ENCODE assay signal across 13 cellular contexts in the genomic region with DNA sequence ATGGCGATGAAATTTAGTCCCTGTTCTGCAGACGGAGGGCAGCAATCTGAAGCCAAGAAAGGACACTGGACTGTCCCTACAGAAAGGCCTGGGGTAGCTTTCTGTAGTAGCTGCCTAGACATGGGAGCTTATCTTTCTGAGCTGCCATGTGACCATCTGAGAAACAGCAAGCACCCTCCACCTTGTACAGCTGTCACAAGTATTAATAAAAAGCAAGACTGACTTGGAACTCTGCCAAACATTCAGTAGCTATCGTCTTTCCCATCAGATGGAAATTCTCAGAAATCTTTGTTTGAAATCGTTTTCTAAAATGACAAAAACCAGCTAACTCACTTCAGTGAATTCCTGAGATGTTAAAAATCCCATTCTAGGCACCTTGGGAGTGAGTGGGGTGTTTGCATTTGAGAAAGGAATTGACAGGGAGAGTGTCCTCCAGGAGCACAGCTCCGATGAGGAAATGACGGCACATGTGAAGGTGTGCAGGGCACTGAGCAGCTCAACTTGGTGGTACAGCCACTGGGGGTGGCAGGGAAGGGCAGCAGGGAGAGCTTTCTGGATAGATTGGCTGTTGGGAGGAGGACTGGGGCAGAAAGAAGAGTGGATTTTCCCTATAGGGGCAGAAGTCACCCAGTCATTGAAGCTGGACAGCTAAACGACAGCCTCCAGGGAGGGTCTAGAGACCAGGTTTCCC. TPM values are rescaled to one million over a fixed set of nuclear protein-coding genes. Genes with fewer than 3 reads are reported as not detected.
DNase-seq lines count a peak whose midpoint lies in the region; ATAC-seq and TF ChIP-seq lines count a peak whose summit lies in the region.
"Had no signal": no experiment of that assay in that cellular context is flagged by ENCODE, and none has a peak within 500 bp of the region (broad histone marks: within the 10 kb centered on the region; RNA-seq: fewer than 3 reads in every experiment).

No MANE protein-coding gene starts in this region.

- H3K36me3 Mint-ChIP-seq in activated CD8-positive, alpha-beta T cell treated with anti-CD3 and anti-CD28 coated beads for 36 hours (ENCODE audit: low read depth): peaks cover 4% of the 10 kb centered on the region
- peaks cover 6% of the 10 kb centered on the region for H3K36me3 Mint-ChIP-seq in activated CD8-positive, alpha-beta memory T cell treated with anti-CD3 and anti-CD28 coated beads, Interleukin-2, amount 10 ng/mL, durations not matched to agents 7 days and 5 days

- POLR2A ChIA-PET in HEK293 (lab: Yijun Ruan, JAX): no interaction called here
- POLR2A ChIA-PET in activated CD8-positive, alpha-beta T cell treated with anti-CD3 and anti-CD28 coated beads for 36 hours (lab: Charles Lee): interaction anchor here (1.1 to 1.6 kb wide), 4 partner anchors 24 to 83 kb away, joined by 3 to 4 read pairs (median 3); a partner anchor contains a TSS

- H3K27me3 ChIP-seq in left ventricle myocardium inferior (ENCODE audit: low read depth) (no peaks in the 10 kb centered on the region), gastrocnemius medialis (no peaks in the 10 kb centered on the region)

- H3K4me3 ChIP-seq in HEK293 (ENCODE audit: low read depth, low read length): no peak overlapping the region
- peak overlapping the region; percentile 22 for H3K4me3 ChIP-seq in left ventricle myocardium inferior
- no peak overlapping the region for H3K4me3 ChIP-seq in gastrocnemius medialis

- peaks cover 35% of the 10 kb centered on the region for H3K4me1 Mint-ChIP-seq in activated CD8-positive, alpha-beta T cell treated with anti-CD3 and anti-CD28 coated beads for 36 hours (ENCODE audit: low read depth)
- peaks cover 32% of the 10 kb centered on the region for H3K4me1 Mint-ChIP-seq in activated CD8-positive, alpha-beta memory T cell treated with anti-CD3 and anti-CD28 coated beads, Interleukin-2, amount 10 ng/mL, durations not matched to agents 7 days and 5 days

- DNase-seq in SW480 (ENCODE audit: low spot score): peak; percentile 38
- DNase-seq in left ventricle myocardium inferior: no peak
- DNase-seq in gastrocnemius medialis: no peak
- no peak for DNase-seq in activated CD8-positive, alpha-beta T cell treated with anti-CD3 and anti-CD28 coated beads for 36 hours
- no peak for DNase-seq in activated CD8-positive, alpha-beta memory T cell treated with anti-CD3 and anti-CD28 coated beads, Interleukin-2, amount 10 ng/mL, durations not matched to agents 7 days and 5 days
- no peak for DNase-seq in NCI-H187 (lab: John Stamatoyannopoulos, UW)
- DNase-seq: activated naive CD4-positive, alpha-beta T cell treated with Interleukin-2 at 50 U/mL for 16 hours; WERI-Rb-1 had no signal

- H3K27ac Mint-ChIP-seq in activated CD8-positive, alpha-beta T cell treated with anti-CD3 and anti-CD28 coated beads for 36 hours: no peak overlapping the region
- H3K27ac Mint-ChIP-seq in activated CD8-positive, alpha-beta memory T cell treated with anti-CD3 and anti-CD28 coated beads, Interleukin-2, amount 10 ng/mL, durations not matched to agents 7 days and 5 days: no peak overlapping the region

- intact Hi-C loops in left ventricle myocardium inferior (cut with micrococcal nuclease): no loop called here
- intact Hi-C loops in gastrocnemius medialis (cut with DNase I; ENCODE audit: low total_unique reads): no loop called here
- intact Hi-C loops in activated CD8-positive, alpha-beta T cell treated with anti-CD3 and anti-CD28 coated beads for 36 hours (cut with micrococcal nuclease): no loop called here

- CTCF ChIA-PET in HEK293 (lab: Yijun Ruan, JAX): interaction anchor here (0.7 to 0.9 kb wide), 2 partner anchors 24 to 32 kb away, joined by 3 read pairs; no protein-coding TSS in a partner anchor
- CTCF ChIA-PET in activated CD8-positive, alpha-beta T cell treated with anti-CD3 and anti-CD28 coated beads for 36 hours (lab: Charles Lee): interaction anchor here (0.9 to 1.7 kb wide), 5 partner anchors 12 to 39 kb away, joined by 3 to 4 read pairs (median 3); no protein-coding TSS in a partner anchor
- CTCF ChIA-PET in activated CD8-positive, alpha-beta memory T cell treated with anti-CD3 and anti-CD28 coated beads, Interleukin-2, amount 10 ng/mL, durations not matched to agents 7 days and 5 days (lab: Charles Lee): interaction anchor here (0.9 to 1.4 kb wide), 3 partner anchors 32 to 37 kb away, joined by 3 to 7 read pairs (median 4); no protein-coding TSS in a partner anchor

- H3K9me3 ChIP-seq in HEK293 (ENCODE audit: control insufficient read depth, insufficient read depth, low read depth, low read length) (no peaks in the 10 kb centered on the region), left ventricle myocardium inferior (replicated peaks) (no peaks in the 10 kb centered on the region), gastrocnemius medialis (no peaks in the 10 kb centered on the region)

- ATAC-seq in gastrocnemius medialis (peak; percentile 45 to 72), GM21825 (IDR thresholded peaks at IDR 0.05; ENCODE audit: unreplicated experiment) (no peak)
- no peak for ATAC-seq in activated CD8-positive, alpha-beta T cell treated with anti-CD3 and anti-CD28 coated beads for 36 hours
- no peak for ATAC-seq in activated CD8-positive, alpha-beta memory T cell treated with anti-CD3 and anti-CD28 coated beads, Interleukin-2, amount 10 ng/mL, durations not matched to agents 7 days and 5 days
- ATAC-seq: HCT116 had no signal

- H3K27ac ChIP-seq in HEK293 (ENCODE audit: extremely low read depth, low read depth, low read length) (no peak overlapping the region), left ventricle myocardium inferior (replicated peaks) (peak overlapping the region; percentile 98), gastrocnemius medialis (peak overlapping the region; percentile 24 to 64 (median 54))
- H3K27ac ChIP-seq: WERI-Rb-1 had no signal

- H3K36me3 ChIP-seq in HEK293 (ENCODE audit: control insufficient read depth in 2 of 2, insufficient read depth in 1 of 2, low read length in 2 of 2) (peaks cover 0 to 3% of the 10 kb centered on the region in 2 experiments; a peak in 1 of 3 replicates), left ventricle myocardium inferior (peaks cover 23% of the 10 kb centered on the region), gastrocnemius medialis (no peaks in the 10 kb centered on the region)
- H3K36me3 ChIP-seq: WERI-Rb-1 had no signal

- in situ Hi-C loops in gastrocnemius medialis (cut with MboI; ENCODE audit: low sequenced_read_pairs in 4 of 4): no loop called here

- no peak for TF ChIP-seq POLR2A in gastrocnemius medialis (IDR thresholded peaks at IDR 0.05)

- H3K4me1 ChIP-seq in HEK293 (ENCODE audit: control insufficient read depth, insufficient read depth, low read length): peaks cover 7% of the 10 kb centered on the region
- H3K4me1 ChIP-seq in left ventricle myocardium inferior: peaks cover 87% of the 10 kb centered on the region
- H3K4me1 ChIP-seq in gastrocnemius medialis: peaks cover 51 to 73% of the 10 kb centered on the region in 2 donors

- no peak overlapping the region for H3K4me3 Mint-ChIP-seq in activated CD8-positive, alpha-beta T cell treated with anti-CD3 and anti-CD28 coated beads for 36 hours
- no peak overlapping the region for H3K4me3 Mint-ChIP-seq in activated CD8-positive, alpha-beta memory T cell treated with anti-CD3 and anti-CD28 coated beads, Interleukin-2, amount 10 ng/mL, durations not matched to agents 7 days and 5 days

- no peaks in the 10 kb centered on the region for H3K27me3 Mint-ChIP-seq in activated CD8-positive, alpha-beta T cell treated with anti-CD3 and anti-CD28 coated beads for 36 hours
- no peaks in the 10 kb centered on the region for H3K27me3 Mint-ChIP-seq in activated CD8-positive, alpha-beta memory T cell treated with anti-CD3 and anti-CD28 coated beads, Interleukin-2, amount 10 ng/mL, durations not matched to agents 7 days and 5 days

- TF ChIP-seq CTCF in HEK293 (tag by site-specific recombination; IDR thresholded peaks at IDR 0.05) (no peak), left ventricle myocardium inferior (IDR thresholded peaks at IDR 0.05; ENCODE audit: borderline replicate concordance) (no peak), gastrocnemius medialis (IDR thresholded peaks at IDR 0.05 in 4 of 5, conservative IDR thresholded peaks at IDR 0.05 in 1 of 5) (no peak)
- no peak for TF ChIP-seq CTCF in activated CD8-positive, alpha-beta T cell treated with anti-CD3 and anti-CD28 coated beads for 36 hours (IDR thresholded peaks at IDR 0.05)

- H3K9me3 Mint-ChIP-seq in activated CD8-positive, alpha-beta T cell treated with anti-CD3 and anti-CD28 coated beads for 36 hours: no peaks in the 10 kb centered on the region
- no peaks in the 10 kb centered on the region for H3K9me3 Mint-ChIP-seq in activated CD8-positive, alpha-beta memory T cell treated with anti-CD3 and anti-CD28 coated beads, Interleukin-2, amount 10 ng/mL, durations not matched to agents 7 days and 5 days (ENCODE audit: low read depth)

TF ChIP-seq in HEK293, 187 proteins besides CTCF, POLR2A, EP300 and RAD21 (continues in another document):
- TF ChIP-seq OVOL3 (tag by site-specific recombination; IDR thresholded peaks at IDR 0.05) (no peak), ZNF239 (tag by site-specific recombination; IDR thresholded peaks at IDR 0.05) (peak; percentile 92), ZNF341 (tag by site-specific recombination; IDR thresholded peaks at IDR 0.05; ENCODE audit: low read depth) (peak; percentile 27; the same call in 1 of the 2 replicates)

RNA-seq across cellular contexts. Expression of a gene that starts 24.5 kb away (rescaled TPM):
- 159 TPM for total RNA-seq in left ventricle myocardium inferior
- total RNA-seq in gastrocnemius medialis: 10 to 100 TPM; 11.4 to 84.6 (median 11.8) TPM
- 10 to 100 TPM; 17.5 to 18.2 TPM for total RNA-seq in activated CD8-positive, alpha-beta T cell treated with anti-CD3 and anti-CD28 coated beads for 36 hours
- total RNA-seq in activated CD8-positive, alpha-beta memory T cell treated with anti-CD3 and anti-CD28 coated beads, Interleukin-2, amount 10 ng/mL, durations not matched to agents 7 days and 5 days: 10 to 100 TPM; 44.4 TPM

RNA-seq across cellular contexts. Expression of a gene that starts 40.8 kb away (rescaled TPM):
- total RNA-seq in left ventricle myocardium inferior (23.8 TPM), gastrocnemius medialis (100 to 1,000 TPM in 1 of 4 donors, 10 to 100 TPM in 3; 24.2 to 108 (median 29.3) TPM)
- total RNA-seq in activated CD8-positive, alpha-beta T cell treated with anti-CD3 and anti-CD28 coated beads for 36 hours: 10 to 100 TPM; 36.7 to 40.0 TPM
- total RNA-seq in activated CD8-positive, alpha-beta memory T cell treated with anti-CD3 and anti-CD28 coated beads, Interleukin-2, amount 10 ng/mL, durations not matched to agents 7 days and 5 days: 10 to 100 TPM; 47.5 to 56.0 TPM

RNA-seq across cellular contexts. Expression of a gene that starts 48.5 kb away (rescaled TPM):
- total RNA-seq in left ventricle myocardium inferior: 0.33 TPM
- total RNA-seq in gastrocnemius medialis: 1 to 10 TPM in 1 of 4 donors, under 1 TPM in 1, not detected in 2; 0.20 to 3.0 TPM
- total RNA-seq in activated CD8-positive, alpha-beta T cell treated with anti-CD3 and anti-CD28 coated beads for 36 hours: not detected
- total RNA-seq in activated CD8-positive, alpha-beta memory T cell treated with anti-CD3 and anti-CD28 coated beads, Interleukin-2, amount 10 ng/mL, durations not matched to agents 7 days and 5 days: not detected
- total RNA-seq: esophagus mucosa, myocyte had no signal

Comparison
In these comparisons a context has a peak if more than half of its experiments do, and no peak if none do; other contexts are left out.
1. ATAC-seq: peak in gastrocnemius medialis (2 of 2); none in activated CD8-positive, alpha-beta T cell treated with anti-CD3 and anti-CD28 coated beads for 36 hours (single experiment), activated CD8-positive, alpha-beta memory T cell treated with anti-CD3 and anti-CD28 coated beads, Interleukin-2, amount 10 ng/mL, durations not matched to agents 7 days and 5 days (single experiment) and GM21825 (single experiment).